Comparison of ENCODE assay signal across 23 cellular contexts in the genomic region with DNA sequence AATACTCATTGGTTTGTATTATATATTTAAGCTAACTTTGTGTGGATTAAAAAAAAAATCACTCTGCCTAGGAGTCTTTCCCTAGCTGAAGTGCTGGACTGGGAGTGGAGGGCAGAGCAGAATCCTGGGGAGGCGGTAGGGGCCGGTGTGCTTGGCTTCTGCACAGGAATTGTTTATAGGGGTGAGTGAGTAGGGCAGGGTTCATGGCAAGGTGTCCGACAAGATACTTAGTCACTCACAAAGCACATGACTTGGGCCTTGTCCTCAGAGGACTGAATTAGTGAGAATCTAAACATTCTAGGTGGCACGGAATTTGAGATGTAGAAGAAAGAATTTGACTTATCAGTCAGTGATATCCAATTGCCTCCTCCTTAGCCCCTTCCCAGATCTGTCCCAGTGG. TPM values are rescaled to one million over a fixed set of nuclear protein-coding genes. Genes with fewer than 3 reads are reported as not detected.
DNase-seq lines count a peak whose midpoint lies in the region; ATAC-seq and TF ChIP-seq lines count a peak whose summit lies in the region.
"Had no signal": no experiment of that assay in that cellular context is flagged by ENCODE, and none has a peak within 500 bp of the region (broad histone marks: within the 10 kb centered on the region; RNA-seq: fewer than 3 reads in every experiment).

No MANE protein-coding gene starts in this region.

- peak overlapping the region in 2 of 3 experiments; percentile 34 to 68; a peak in 3 of 7 replicates for H3K27ac Mint-ChIP-seq in H9
- H3K27ac Mint-ChIP-seq in dendritic cell treated with granulocyte-macrophage colony-stimulating factor and Interleukin-4, amounts not matched to agents 40 ng/mL and 50 ng/mL, for 4 days = peak overlapping the region; percentile 28
- H3K27ac Mint-ChIP-seq: activated CD8-positive, alpha-beta T cell treated with anti-CD3 and anti-CD28 coated beads for 36 hours; activated naive CD4-positive, alpha-beta T cell treated with anti-CD3 and anti-CD28 coated beads, Interleukin-2, amount 50 U/mL, for 24 hours; CD4-positive, alpha-beta T cell had no signal

- H3K56ac ChIP-seq in H9 (ENCODE audit: insufficient read length, low read depth, low read length) = no peak overlapping the region

- no peaks in the 10 kb centered on the region for H3K23me2 ChIP-seq in H9 (ENCODE audit: insufficient read length, low read depth, low read length, poor library complexity, severe bottlenecking)

- H3K4me3 Mint-ChIP-seq in H9 = no peak overlapping the region
- H3K4me3 Mint-ChIP-seq in dendritic cell treated with granulocyte-macrophage colony-stimulating factor and Interleukin-4, amounts not matched to agents 40 ng/mL and 50 ng/mL, for 4 days = no peak overlapping the region
- H3K4me3 Mint-ChIP-seq: activated CD8-positive, alpha-beta T cell treated with anti-CD3 and anti-CD28 coated beads for 36 hours; activated naive CD4-positive, alpha-beta T cell treated with anti-CD3 and anti-CD28 coated beads, Interleukin-2, amount 50 U/mL, for 24 hours; CD4-positive, alpha-beta T cell had no signal

- peaks cover 21 to 27% of the 10 kb centered on the region in 2 experiments for H3K4me1 Mint-ChIP-seq in H9
- peaks cover 65% of the 10 kb centered on the region for H3K4me1 Mint-ChIP-seq in dendritic cell treated with granulocyte-macrophage colony-stimulating factor and Interleukin-4, amounts not matched to agents 40 ng/mL and 50 ng/mL, for 4 days (ENCODE audit: low read depth)

- H3K79me2 ChIP-seq in H9 (ENCODE audit: insufficient read depth, low read length) = no peaks in the 10 kb centered on the region
- no peaks in the 10 kb centered on the region for H3K79me2 ChIP-seq in trophoblast cell (ENCODE audit: control insufficient read depth, insufficient read depth, low read length, poor library complexity)

- H3K36me3 Mint-ChIP-seq in H9 (ENCODE audit: insufficient read depth in 1 of 3, low read depth in 3 of 3) = no peaks in the 10 kb centered on the region
- H3K36me3 Mint-ChIP-seq in dendritic cell treated with granulocyte-macrophage colony-stimulating factor and Interleukin-4, amounts not matched to agents 40 ng/mL and 50 ng/mL, for 4 days (ENCODE audit: low read depth) = peaks cover 14% of the 10 kb centered on the region
- H3K36me3 Mint-ChIP-seq: activated naive CD4-positive, alpha-beta T cell treated with anti-CD3 and anti-CD28 coated beads, Interleukin-2, amount 50 U/mL, for 24 hours had no signal

- no peak overlapping the region for H3K14ac ChIP-seq in H9 (ENCODE audit: insufficient read depth, low read length)
- H3K14ac ChIP-seq in trophoblast cell (ENCODE audit: low read length) = no peak overlapping the region

- ATAC-seq in left colon = peak; percentile 78
- ATAC-seq: activated CD8-positive, alpha-beta T cell treated with anti-CD3 and anti-CD28 coated beads for 36 hours; Panc1; sciatic nerve had no signal

- no peak overlapping the region for H4K8ac ChIP-seq in H9 (replicated peaks; ENCODE audit: insufficient read length, low read depth, low read length)
- H4K8ac ChIP-seq in trophoblast cell (ENCODE audit: low read depth, low read length) = no peak overlapping the region

- H2BK5ac ChIP-seq in H9 (ENCODE audit: insufficient read length, low read length) = no peak overlapping the region
- no peak overlapping the region for H2BK5ac ChIP-seq in trophoblast cell (ENCODE audit: low read depth, low read length, poor library complexity)

- no peak overlapping the region for H2BK15ac ChIP-seq in H9 (ENCODE audit: low read depth, low read length)

- H2BK120ac ChIP-seq in H9 (ENCODE audit: low read depth, low read length, poor library complexity, severe bottlenecking) (no peak overlapping the region), trophoblast cell (ENCODE audit: insufficient read depth, low read length, poor library complexity) (no peak overlapping the region)

- H2AK5ac ChIP-seq in H9 (ENCODE audit: insufficient read length, low read length) (no peak overlapping the region), trophoblast cell (ENCODE audit: low read length) (no peak overlapping the region)

- H4K5ac ChIP-seq in H9 (ENCODE audit: insufficient read length, low read depth, low read length) = no peak overlapping the region

- H3K18ac ChIP-seq in H9 (ENCODE audit: insufficient read length, low read depth, low read length) (no peak overlapping the region), trophoblast cell (ENCODE audit: low read length) (no peak overlapping the region)

- no peaks in the 10 kb centered on the region for H3K27me3 ChIP-seq in H9 (ENCODE audit: insufficient read depth, low read length)
- H3K27me3 ChIP-seq in trophoblast cell (ENCODE audit: insufficient read depth, low read length) = no peaks in the 10 kb centered on the region
- H3K27me3 ChIP-seq: thyroid gland had no signal

- no peaks in the 10 kb centered on the region for H3K9me3 Mint-ChIP-seq in H9
- no peaks in the 10 kb centered on the region for H3K9me3 Mint-ChIP-seq in dendritic cell treated with granulocyte-macrophage colony-stimulating factor and Interleukin-4, amounts not matched to agents 40 ng/mL and 50 ng/mL, for 4 days
- H3K9me3 Mint-ChIP-seq: activated CD8-positive, alpha-beta T cell treated with anti-CD3 and anti-CD28 coated beads for 36 hours; activated naive CD4-positive, alpha-beta T cell treated with anti-CD3 and anti-CD28 coated beads, Interleukin-2, amount 50 U/mL, for 24 hours; CD4-positive, alpha-beta T cell had no signal

- H2BK12ac ChIP-seq in H9 (ENCODE audit: insufficient read length, low read depth, low read length) (no peak overlapping the region), trophoblast cell (ENCODE audit: low read length) (peak overlapping the region; percentile 8)

- H3K79me1 ChIP-seq in H9 (ENCODE audit: insufficient read depth, low read depth, low read length, poor library complexity, severe bottlenecking) = no peaks in the 10 kb centered on the region
- H3K79me1 ChIP-seq in trophoblast cell (ENCODE audit: low read length) = peaks cover 1% of the 10 kb centered on the region

- no CpG with 5 or more reads among the region's 4 CpGs for WGBS in H9 (ENCODE audit: extremely low coverage, insufficient read length, low lambda C conversion rate)
- no CpG with 5 or more reads among the region's 4 CpGs for WGBS in trophoblast cell (ENCODE audit: extremely low coverage, insufficient coverage, insufficient read length)

- H4K91ac ChIP-seq in H9 (ENCODE audit: insufficient read length, low read depth, low read length) (no peak overlapping the region), trophoblast cell (ENCODE audit: low read depth, low read length) (no peak overlapping the region)

- no peaks in the 10 kb centered on the region for H3K27me3 Mint-ChIP-seq in H9 (ENCODE audit: low read depth)
- no peaks in the 10 kb centered on the region for H3K27me3 Mint-ChIP-seq in dendritic cell treated with granulocyte-macrophage colony-stimulating factor and Interleukin-4, amounts not matched to agents 40 ng/mL and 50 ng/mL, for 4 days
- H3K27me3 Mint-ChIP-seq: activated CD8-positive, alpha-beta T cell treated with anti-CD3 and anti-CD28 coated beads for 36 hours; activated naive CD4-positive, alpha-beta T cell treated with anti-CD3 and anti-CD28 coated beads, Interleukin-2, amount 50 U/mL, for 24 hours; CD4-positive, alpha-beta T cell had no signal

- H3K36me3 ChIP-seq in trophoblast cell (ENCODE audit: control insufficient read depth in 1 of 2, insufficient read depth in 2 of 2, low read length in 2 of 2) = no peaks in the 10 kb centered on the region
- H3K36me3 ChIP-seq: thyroid gland had no signal

- no peak for DNase-seq in H9
- no peak for DNase-seq in left colon
- peak in 1 of 2 donors; percentile 31 for DNase-seq in trophoblast cell
- DNase-seq in amniotic stem cell (lab: John Stamatoyannopoulos, UW) = no peak
- DNase-seq in HuH-7.5 (ENCODE audit: low spot score) = no peak
- DNase-seq in activated gamma-delta T cell treated with Interleukin-2 at 50 U/mL for 16 hours = no peak
- DNase-seq in DMS 273 treated with DMSO at 0.1 percent for 48 hours (lab: John Stamatoyannopoulos, UW) = no peak
- DNase-seq: activated CD8-positive, alpha-beta T cell treated with anti-CD3 and anti-CD28 coated beads for 36 hours; activated T-cell treated with anti-CD3 and anti-CD28 coated beads, Interleukin-2, amount 50 U/mL, for 1 hour; CD4-positive, alpha-beta T cell; DMS79 treated with DMSO at 0.1 percent for 48 hours; hypothalamus; NCI-H146; NCI-H2227 treated with DMSO at 0.1 percent for 48 hours; nucleus accumbens; SK-N-SH; stimulated activated naive CD4-positive, alpha-beta T cell treated with Interleukin-2 at 50 U/mL for 16 hours; T-helper 9 cell; thyroid gland had no signal

- no peaks in the 10 kb centered on the region for H4K20me1 ChIP-seq in H9 (ENCODE audit: control insufficient read depth, insufficient read depth, insufficient read length)

- H3K9ac ChIP-seq in H9 (ENCODE audit: extremely low read depth, insufficient read length, low read length) (no peak overlapping the region), trophoblast cell (ENCODE audit: low read length) (no peak overlapping the region)
- H3K9ac ChIP-seq: SK-N-SH had no signal

- no peak overlapping the region for H2BK20ac ChIP-seq in H9 (ENCODE audit: low read depth, low read length, poor library complexity, severe bottlenecking)

- H2AFZ ChIP-seq in H9 (ENCODE audit: low read length) (no peak overlapping the region), trophoblast cell (ENCODE audit: insufficient read depth, low read length, poor library complexity) (no peak overlapping the region)

- H4K12ac ChIP-seq in trophoblast cell (ENCODE audit: low read depth, low read length) = no peak overlapping the region

- H3K4ac ChIP-seq in H9 (ENCODE audit: low read depth, low read length) (no peak overlapping the region), trophoblast cell (ENCODE audit: low read depth, low read length) (no peak overlapping the region)

- H3K4me2 ChIP-seq in H9 (ENCODE audit: insufficient read depth, insufficient read length, low read length) = no peak overlapping the region
- no peak overlapping the region for H3K4me2 ChIP-seq in trophoblast cell (ENCODE audit: low read length)
- H3K4me2 ChIP-seq: SK-N-SH had no signal

- H3K9me3 ChIP-seq in H9 (ENCODE audit: control insufficient read depth, low read depth, low read length) = no peaks in the 10 kb centered on the region
- H3K9me3 ChIP-seq in trophoblast cell (ENCODE audit: insufficient read depth, low read depth, low read length) = no peaks in the 10 kb centered on the region
- H3K9me3 ChIP-seq: SK-N-SH, thyroid gland had no signal

- no peak overlapping the region for H3K23ac ChIP-seq in H9 (ENCODE audit: insufficient read length, low read depth, low read length)
- no peak overlapping the region for H3K23ac ChIP-seq in trophoblast cell (ENCODE audit: low read length)

- intact Hi-C loops in dendritic cell treated with granulocyte-macrophage colony-stimulating factor and Interleukin-4, amounts not matched to agents 40 ng/mL and 50 ng/mL, for 4 days (cut with micrococcal nuclease) = no loop called here
- intact Hi-C loops in left colon (cut with DNase I, micrococcal nuclease) = no loop called here

- H3K4me3 ChIP-seq in trophoblast cell (ENCODE audit: low read depth, low read length) = no peak overlapping the region
- H3K4me3 ChIP-seq: thyroid gland had no signal

- H3K27ac ChIP-seq in H9 (ENCODE audit: insufficient read length, low read depth, low read length) = no peak overlapping the region
- H3K27ac ChIP-seq in trophoblast cell (ENCODE audit: low read depth, low read length) = no peak overlapping the region
- H3K27ac ChIP-seq: thyroid gland had no signal

- no peak overlapping the region for H3T11ph ChIP-seq in H9 (ENCODE audit: low read length)

- H3K4me1 ChIP-seq in H9 (ENCODE audit: insufficient read depth, low read length) (peaks cover 4% of the 10 kb centered on the region; the same call in 1 of the 2 replicates), trophoblast cell (ENCODE audit: control insufficient read depth in 1 of 2, insufficient read depth in 2 of 2, low read length in 2 of 2) (peaks cover 8 to 13% of the 10 kb centered on the region in 2 experiments)

- no peak for TF ChIP-seq CTCF in H9 (conservative IDR thresholded peaks at IDR 0.05)

RNA-seq across cellular contexts. Expression of a gene that starts 32.2 kb away (rescaled TPM):
- 9.6 and 11.4 TPM in 2 replicates for total RNA-seq in H9 (2021)
- total RNA-seq in left colon = 10 to 100 TPM; 69.0 TPM
- polyA plus RNA-seq in trophoblast cell (2013) = 8.2 and 8.8 TPM in 2 replicates
